9 cellular contexts compared by ENCODE assay signal in genomic region chr6:159701413-159701999, GRCh38. TPM values are rescaled to one million over a fixed set of nuclear protein-coding genes. Genes with fewer than 3 reads are reported as not detected.
DNase-seq lines count a peak whose midpoint lies in the region; ATAC-seq, FAIRE-seq and TF ChIP-seq lines count a peak whose summit lies in the region.
"Had no signal": no experiment of that assay in that cellular context is flagged by ENCODE, and none has a peak within 500 bp of the region (broad histone marks: within the 10 kb centered on the region; RNA-seq: fewer than 3 reads in every experiment).

No MANE protein-coding gene starts in this region.

- H3K27me3 ChIP-seq in ascending aorta (no peaks in the 10 kb centered on the region), keratinocyte (ENCODE audit: control insufficient read depth, extremely low read depth, insufficient read depth, low read length) (no peaks in the 10 kb centered on the region), tibial artery (no peaks in the 10 kb centered on the region)

- no peaks in the 10 kb centered on the region for H3K27me3 Mint-ChIP-seq in activated CD4-positive, alpha-beta memory T cell treated with anti-CD3 and anti-CD28 coated beads for 36 hours
- no peaks in the 10 kb centered on the region for H3K27me3 Mint-ChIP-seq in activated CD4-positive, alpha-beta memory T cell treated with anti-CD3 and anti-CD28 coated beads, Interleukin-2, amount 10 ng/mL, durations not matched to agents 7 days and 5 days

- peak overlapping the region; percentile 57 for H3K27ac Mint-ChIP-seq in activated CD4-positive, alpha-beta memory T cell treated with anti-CD3 and anti-CD28 coated beads for 36 hours
- no peak overlapping the region for H3K27ac Mint-ChIP-seq in activated CD4-positive, alpha-beta memory T cell treated with anti-CD3 and anti-CD28 coated beads, Interleukin-2, amount 10 ng/mL, durations not matched to agents 7 days and 5 days

- no peaks in the 10 kb centered on the region for H3K36me3 ChIP-seq in ascending aorta
- no peaks in the 10 kb centered on the region for H3K36me3 ChIP-seq in keratinocyte (ENCODE audit: control insufficient read depth in 2 of 2, extremely low read depth in 1 of 2, insufficient read depth in 2 of 2, low read length in 2 of 2)
- H3K36me3 ChIP-seq in tibial artery = no peaks in the 10 kb centered on the region

- H3K27ac ChIP-seq in ascending aorta = peak overlapping the region; percentile 80 to 86
- H3K27ac ChIP-seq in keratinocyte (ENCODE audit: control insufficient read depth, insufficient read depth, low read length) = peak overlapping the region; percentile 57
- peak overlapping the region; percentile 90 to 94 for H3K27ac ChIP-seq in tibial artery

- H3K9me3 ChIP-seq in ascending aorta (no peaks in the 10 kb centered on the region), keratinocyte (ENCODE audit: control insufficient read depth, low read depth, low read length) (no peaks in the 10 kb centered on the region), tibial artery (no peaks in the 10 kb centered on the region)

- intact Hi-C loops in activated CD4-positive, alpha-beta memory T cell treated with anti-CD3 and anti-CD28 coated beads for 36 hours (cut with micrococcal nuclease) = no loop called here
- intact Hi-C loops in ascending aorta (cut with DNase I) = loop anchor here (1.0 kb wide), 2 partner anchors 15 to 26 kb away; partner anchors contain the start of gene WTAP
- intact Hi-C loops in tibial artery (cut with DNase I; ENCODE audit: low total_unique reads) = no loop called here

- no peaks in the 10 kb centered on the region for H3K9me3 Mint-ChIP-seq in activated CD4-positive, alpha-beta memory T cell treated with anti-CD3 and anti-CD28 coated beads for 36 hours
- H3K9me3 Mint-ChIP-seq in activated CD4-positive, alpha-beta memory T cell treated with anti-CD3 and anti-CD28 coated beads, Interleukin-2, amount 10 ng/mL, durations not matched to agents 7 days and 5 days = no peaks in the 10 kb centered on the region

- H3K9me1 ChIP-seq in keratinocyte (ENCODE audit: control insufficient read depth, extremely low read depth, insufficient read depth, low read length) = no peaks in the 10 kb centered on the region

- peak; percentile 5 for FAIRE-seq in keratinocyte (lab: Jason Lieb, UNC)
- FAIRE-seq: H1 had no signal

- H4K20me1 ChIP-seq in keratinocyte (ENCODE audit: control insufficient read depth, extremely low read depth, insufficient read depth, low read length) = no peaks in the 10 kb centered on the region

- TF ChIP-seq CTCF in ascending aorta (IDR thresholded peaks at IDR 0.05) (no peak), keratinocyte (optimal IDR thresholded peaks at IDR 0.05 in 1 of 3, IDR thresholded peaks at IDR 0.05 in 1 of 3, conservative IDR thresholded peaks at IDR 0.05 in 1 of 3; ENCODE audit: extremely low read depth in 1 of 3, insufficient read depth in 2 of 3, low read length in 3 of 3) (no peak), tibial artery (IDR thresholded peaks at IDR 0.05) (no peak)

- H3K9ac ChIP-seq in keratinocyte (ENCODE audit: control insufficient read depth, extremely low read depth, insufficient read depth, low read length) = no peak overlapping the region

- H3K4me3 ChIP-seq in ascending aorta = no peak overlapping the region
- no peak overlapping the region for H3K4me3 ChIP-seq in keratinocyte (ENCODE audit: control insufficient read depth in 2 of 3, extremely low read depth in 1 of 3, insufficient read depth in 2 of 3, low read depth in 1 of 3, low read length in 3 of 3)
- no peak overlapping the region for H3K4me3 ChIP-seq in tibial artery

- H3K36me3 Mint-ChIP-seq in activated CD4-positive, alpha-beta memory T cell treated with anti-CD3 and anti-CD28 coated beads for 36 hours = peaks cover 4% of the 10 kb centered on the region
- peaks cover 6% of the 10 kb centered on the region for H3K36me3 Mint-ChIP-seq in activated CD4-positive, alpha-beta memory T cell treated with anti-CD3 and anti-CD28 coated beads, Interleukin-2, amount 10 ng/mL, durations not matched to agents 7 days and 5 days (ENCODE audit: low read depth)

- H3K4me1 ChIP-seq in ascending aorta (peaks cover 5 to 17% of the 10 kb centered on the region in 2 donors), keratinocyte (ENCODE audit: control insufficient read depth, extremely low read depth, insufficient read depth, low read length) (peaks cover 13% of the 10 kb centered on the region), tibial artery (peaks cover 0 to 31% (median 19%) of the 10 kb centered on the region in 4 donors)

- H3K79me2 ChIP-seq in keratinocyte (ENCODE audit: control insufficient read depth, insufficient read depth, low read length) = no peaks in the 10 kb centered on the region

- peak overlapping the region; percentile 40 for H3K4me3 Mint-ChIP-seq in activated CD4-positive, alpha-beta memory T cell treated with anti-CD3 and anti-CD28 coated beads for 36 hours
- no peak overlapping the region for H3K4me3 Mint-ChIP-seq in activated CD4-positive, alpha-beta memory T cell treated with anti-CD3 and anti-CD28 coated beads, Interleukin-2, amount 10 ng/mL, durations not matched to agents 7 days and 5 days

- no peak overlapping the region for H3K4me2 ChIP-seq in keratinocyte (ENCODE audit: control insufficient read depth, extremely low read depth, insufficient read depth, low read depth, low read length)

- no peak overlapping the region for H2AFZ ChIP-seq in keratinocyte (ENCODE audit: control insufficient read depth, low read length)

- no peak for DNase-seq in activated CD4-positive, alpha-beta memory T cell treated with anti-CD3 and anti-CD28 coated beads for 36 hours
- DNase-seq in activated CD4-positive, alpha-beta memory T cell treated with anti-CD3 and anti-CD28 coated beads, Interleukin-2, amount 10 ng/mL, durations not matched to agents 7 days and 5 days = no peak
- DNase-seq in ascending aorta (ENCODE audit: low spot score in 2 of 2) (peak in 1 of 2 donors; percentile 78), keratinocyte (ENCODE audit: low read depth, low spot score) (no peak), tibial artery (peak; percentile 70 to 80), DMS153 (lab: John Stamatoyannopoulos, UW) (no peak)

- no peak for ATAC-seq in HG03135 (IDR thresholded peaks at IDR 0.05; ENCODE audit: unreplicated experiment)
- ATAC-seq in HG03457 (IDR thresholded peaks at IDR 0.05; ENCODE audit: unreplicated experiment) = no peak

- POLR2A ChIA-PET in activated CD4-positive, alpha-beta memory T cell treated with anti-CD3 and anti-CD28 coated beads for 36 hours (lab: Charles Lee) = interaction anchor here (0.6 to 0.8 kb wide), 2 partner anchors 24 to 744 kb away, joined by 3 to 4 read pairs; no protein-coding TSS in a partner anchor
- POLR2A ChIA-PET in activated CD4-positive, alpha-beta memory T cell treated with anti-CD3 and anti-CD28 coated beads, Interleukin-2, amount 10 ng/mL, durations not matched to agents 7 days and 5 days (lab: Charles Lee) = interaction anchor here (1.0 to 1.4 kb wide), 3 partner anchors 9 to 28 kb away, joined by 3 to 5 read pairs (median 3); partner anchors contain the start of gene WTAP

- H3K4me1 Mint-ChIP-seq in activated CD4-positive, alpha-beta memory T cell treated with anti-CD3 and anti-CD28 coated beads for 36 hours (ENCODE audit: low read depth) = peaks cover 11% of the 10 kb centered on the region
- H3K4me1 Mint-ChIP-seq in activated CD4-positive, alpha-beta memory T cell treated with anti-CD3 and anti-CD28 coated beads, Interleukin-2, amount 10 ng/mL, durations not matched to agents 7 days and 5 days = peaks cover 8% of the 10 kb centered on the region

- dilution Hi-C loops in keratinocyte (cut with MboI; ENCODE audit: extremely low pct_ligation_motif_present, low sequenced_read_pairs) = no loop called here

- CTCF ChIA-PET in activated CD4-positive, alpha-beta memory T cell treated with anti-CD3 and anti-CD28 coated beads for 36 hours (lab: Charles Lee) = no interaction called here
- CTCF ChIA-PET in activated CD4-positive, alpha-beta memory T cell treated with anti-CD3 and anti-CD28 coated beads, Interleukin-2, amount 10 ng/mL, durations not matched to agents 7 days and 5 days (lab: Charles Lee) = interaction anchor here (1.0 to 1.2 kb wide), 2 partner anchors 19 to 21 kb away, joined by 3 to 4 read pairs; no protein-coding TSS in a partner anchor

RNA-seq across cellular contexts. Expression of gene SOD2, which starts 8.5 kb away (rescaled TPM):
- total RNA-seq in activated CD4-positive, alpha-beta memory T cell treated with anti-CD3 and anti-CD28 coated beads for 36 hours = 100 to 1,000 TPM; 103 to 108 TPM
- total RNA-seq in activated CD4-positive, alpha-beta memory T cell treated with anti-CD3 and anti-CD28 coated beads, Interleukin-2, amount 10 ng/mL, durations not matched to agents 7 days and 5 days = 10 to 100 TPM; 76.5 to 84.8 TPM
- 205 TPM for total RNA-seq in ascending aorta
- polyA plus RNA-seq in keratinocyte = 28.6 to 48.7 TPM (median 41.9 TPM) in 3 replicates
- polyA plus RNA-seq in keratinocyte (2011; ENCODE audit: low read depth) = 28.8 TPM
- polyA plus RNA-seq in keratinocyte (2011; cell fraction: cytosol; rRNA removed) = 40.0 and 41.6 TPM in 2 replicates
- polyA plus RNA-seq in keratinocyte (2011; cell fraction: nucleus; rRNA removed) = 28.3 and 32.3 TPM in 2 replicates
- polyA plus RNA-seq in keratinocyte (2012; ENCODE audit: low replicate concordance) = 49.0 and 58.5 TPM in 2 replicates
- 67.0 to 69.1 TPM (median 67.7 TPM) in 3 replicates for polyA minus RNA-seq in keratinocyte
- 61.0 TPM for polyA minus RNA-seq in keratinocyte (2011; cell fraction: cytosol; rRNA and poly(A)+ RNA removed)
- polyA minus RNA-seq in keratinocyte (2011; cell fraction: nucleus; rRNA and poly(A)+ RNA removed) = 15.2 and 31.3 TPM in 2 replicates

RNA-seq across cellular contexts. Expression of gene WTAP, which starts 25.8 kb away (rescaled TPM):
- 10 to 100 TPM; 87.6 to 90.2 TPM for total RNA-seq in activated CD4-positive, alpha-beta memory T cell treated with anti-CD3 and anti-CD28 coated beads for 36 hours
- 100 to 1,000 TPM; 124 TPM for total RNA-seq in activated CD4-positive, alpha-beta memory T cell treated with anti-CD3 and anti-CD28 coated beads, Interleukin-2, amount 10 ng/mL, durations not matched to agents 7 days and 5 days
- 44.6 TPM for total RNA-seq in ascending aorta
- 20.6 to 40.2 TPM (median 35.3 TPM) in 3 replicates for polyA plus RNA-seq in keratinocyte
- 99.5 TPM for polyA plus RNA-seq in keratinocyte (2011; ENCODE audit: low read depth)
- polyA plus RNA-seq in keratinocyte (2011; cell fraction: cytosol; rRNA removed) = 22.1 and 36.7 TPM in 2 replicates
- polyA plus RNA-seq in keratinocyte (2011; cell fraction: nucleus; rRNA removed) = 24.4 and 27.6 TPM in 2 replicates
- 58.7 and 61.5 TPM in 2 replicates for polyA plus RNA-seq in keratinocyte (2012; ENCODE audit: low replicate concordance)
- 11.5 to 59.4 TPM (median 28.5 TPM) in 3 replicates for polyA minus RNA-seq in keratinocyte
- 11.7 TPM for polyA minus RNA-seq in keratinocyte (2011; cell fraction: cytosol; rRNA and poly(A)+ RNA removed)
- polyA minus RNA-seq in keratinocyte (2011; cell fraction: nucleus; rRNA and poly(A)+ RNA removed) = 14.8 and 37.4 TPM in 2 replicates

Comparison
In these comparisons a context has a peak if more than half of its experiments do, and no peak if none do; other contexts are left out.
1. DNase-seq: peak in tibial artery (2 of 2); none in activated CD4-positive, alpha-beta memory T cell treated with anti-CD3 and anti-CD28 coated beads for 36 hours (single experiment), activated CD4-positive, alpha-beta memory T cell treated with anti-CD3 and anti-CD28 coated beads, Interleukin-2, amount 10 ng/mL, durations not matched to agents 7 days and 5 days (single experiment), keratinocyte (single experiment) and DMS153 (single experiment).
2. Peak in every context shown above with its lines, with median percentiles within 50 percentile points of each other: H3K27ac ChIP-seq.